Comparison of ENCODE assay signal across 29 cellular contexts in genomic region chr2:120995656-120996190, GRCh38.
"Had no signal": no experiment of that assay in that cellular context is flagged by ENCODE, and none has a peak within 500 bp of the region (broad histone marks: within the 10 kb centered on the region; RNA-seq: fewer than 3 reads in every experiment).

No MANE protein-coding gene starts in this region.

- ATAC-seq: Panc1 had no signal

- H3K4me3 ChIP-seq: ascending aorta, cardiac muscle cell, MG63, SJCRH30, SK-N-MC had no signal

- H3K4me1 ChIP-seq: ascending aorta had no signal

- H3K9me3 ChIP-seq: ascending aorta, MG63, SJCRH30 had no signal

- H3K4me1 Mint-ChIP-seq: activated CD4-positive, alpha-beta T cell treated with anti-CD3 and anti-CD28 coated beads, Interleukin-2, amount 10 ng/mL, durations not matched to agents 24 days and 14 days; activated naive CD4-positive, alpha-beta T cell treated with anti-CD3 and anti-CD28 coated beads, Interleukin-2, amount 50 U/mL, for 24 hours; activated naive CD8-positive, alpha-beta T cell treated with anti-CD3 and anti-CD28 coated beads, Interleukin-2, amount 10 ng/mL, durations not matched to agents 7 days and 5 days had no signal

- H3K36me3 ChIP-seq: MG63 had no signal

- H3K27me3 ChIP-seq: ascending aorta, cardiac muscle cell, MG63, SJCRH30 had no signal

- H3K27ac Mint-ChIP-seq: activated CD4-positive, alpha-beta T cell treated with anti-CD3 and anti-CD28 coated beads, Interleukin-2, amount 10 ng/mL, durations not matched to agents 24 days and 14 days; activated naive CD4-positive, alpha-beta T cell treated with anti-CD3 and anti-CD28 coated beads, Interleukin-2, amount 50 U/mL, for 24 hours; activated T-cell treated with anti-CD3 and anti-CD28 coated beads, Interleukin-2, amount 50 U/mL, for 24 hours; activated T-helper 2 cell treated with anti-CD3 and anti-CD28 coated beads, Interferon-gamma antibody, Interleukin-2, Interleukin-4, amounts not matched to agents 10 μg/mL and 5 μg/mL and 100 μg/mL, durations not matched to agents 14 hours and 24 hours and 36 hours; T-helper 1 cell treated with Interleukin-12 subunit alpha and Interleukin-12 subunit beta and Interleukin-4 antibody, amounts not matched to agents 30 μg/mL and 1 μg/mL, for 36 hours; T-helper 2 cell treated with Interferon-gamma antibody and Interleukin-4, amounts not matched to agents 5 μg/mL and 100 μg/mL, for 36 hours had no signal

- H3K4me3 Mint-ChIP-seq: activated CD4-positive, alpha-beta T cell treated with anti-CD3 and anti-CD28 coated beads, Interleukin-2, amount 10 ng/mL, durations not matched to agents 24 days and 14 days; activated naive CD4-positive, alpha-beta T cell treated with anti-CD3 and anti-CD28 coated beads, Interleukin-2, amount 50 U/mL, for 24 hours; activated naive CD8-positive, alpha-beta T cell treated with anti-CD3 and anti-CD28 coated beads, Interleukin-2, amount 10 ng/mL, durations not matched to agents 7 days and 5 days; activated T-cell treated with anti-CD3 and anti-CD28 coated beads, Interleukin-2, amount 50 U/mL, for 24 hours; T-helper 1 cell treated with Interleukin-12 subunit alpha and Interleukin-12 subunit beta and Interleukin-4 antibody, amounts not matched to agents 30 μg/mL and 1 μg/mL, for 36 hours; T-helper 2 cell treated with Interferon-gamma antibody and Interleukin-4, amounts not matched to agents 5 μg/mL and 100 μg/mL, for 36 hours had no signal

- DNase-seq: activated CD4-positive, alpha-beta T cell treated with anti-CD3 and anti-CD28 coated beads, Interleukin-2, amount 10 ng/mL, durations not matched to agents 24 days and 14 days; activated CD4-positive, alpha-beta T cell treated with anti-CD3 and anti-CD28 coated beads, Interleukin-2, amount 50 U/mL, for 4 hours; activated CD8-positive, alpha-beta memory T cell treated with anti-CD3 and anti-CD28 coated beads for 24 hours; activated gamma-delta T cell; activated naive CD4-positive, alpha-beta T cell treated with Interleukin-2 at 50 U/mL for 16 hours; activated naive CD8-positive, alpha-beta T cell treated with anti-CD3 and anti-CD28 coated beads, Interleukin-2, amount 10 ng/mL, durations not matched to agents 7 days and 5 days; activated T-cell treated with anti-CD3 and anti-CD28 coated beads, Interleukin-2, amount 50 U/mL, for 24 hours; amygdala; Karpas-422; KBM-7; MG63; NCI-H1048; NCI-H1105 treated with DMSO at 0.1 percent for 48 hours; NCI-H1436; NCI-H1694; NCI-H1930; NCI-H2081 treated with DMSO at 0.1 percent for 48 hours; NCI-H226; NCI-H524 treated with DMSO at 0.1 percent for 48 hours; SHP77; SJCRH30 had no signal

- H3K27me3 Mint-ChIP-seq: activated CD4-positive, alpha-beta T cell treated with anti-CD3 and anti-CD28 coated beads, Interleukin-2, amount 10 ng/mL, durations not matched to agents 24 days and 14 days; activated naive CD4-positive, alpha-beta T cell treated with anti-CD3 and anti-CD28 coated beads, Interleukin-2, amount 50 U/mL, for 24 hours; activated T-cell treated with anti-CD3 and anti-CD28 coated beads, Interleukin-2, amount 50 U/mL, for 24 hours had no signal

- H3K27ac ChIP-seq: ascending aorta, cardiac muscle cell, SJCRH30, SK-N-MC had no signal

- H3K9me3 Mint-ChIP-seq: activated CD4-positive, alpha-beta T cell treated with anti-CD3 and anti-CD28 coated beads, Interleukin-2, amount 10 ng/mL, durations not matched to agents 24 days and 14 days; activated naive CD4-positive, alpha-beta T cell treated with anti-CD3 and anti-CD28 coated beads, Interleukin-2, amount 50 U/mL, for 24 hours; activated naive CD8-positive, alpha-beta T cell treated with anti-CD3 and anti-CD28 coated beads, Interleukin-2, amount 10 ng/mL, durations not matched to agents 7 days and 5 days; activated T-cell treated with anti-CD3 and anti-CD28 coated beads, Interleukin-2, amount 50 U/mL, for 24 hours; activated T-helper 2 cell treated with anti-CD3 and anti-CD28 coated beads, Interferon-gamma antibody, Interleukin-2, Interleukin-4, amounts not matched to agents 10 μg/mL and 5 μg/mL and 100 μg/mL, durations not matched to agents 14 hours and 24 hours and 36 hours; T-helper 1 cell treated with Interleukin-12 subunit alpha and Interleukin-12 subunit beta and Interleukin-4 antibody, amounts not matched to agents 30 μg/mL and 1 μg/mL, for 36 hours; T-helper 2 cell treated with Interferon-gamma antibody and Interleukin-4, amounts not matched to agents 5 μg/mL and 100 μg/mL, for 36 hours had no signal

- H3K36me3 Mint-ChIP-seq: activated naive CD4-positive, alpha-beta T cell treated with anti-CD3 and anti-CD28 coated beads, Interleukin-2, amount 50 U/mL, for 24 hours; activated naive CD8-positive, alpha-beta T cell treated with anti-CD3 and anti-CD28 coated beads, Interleukin-2, amount 10 ng/mL, durations not matched to agents 7 days and 5 days had no signal
